In the genomic region with DNA sequence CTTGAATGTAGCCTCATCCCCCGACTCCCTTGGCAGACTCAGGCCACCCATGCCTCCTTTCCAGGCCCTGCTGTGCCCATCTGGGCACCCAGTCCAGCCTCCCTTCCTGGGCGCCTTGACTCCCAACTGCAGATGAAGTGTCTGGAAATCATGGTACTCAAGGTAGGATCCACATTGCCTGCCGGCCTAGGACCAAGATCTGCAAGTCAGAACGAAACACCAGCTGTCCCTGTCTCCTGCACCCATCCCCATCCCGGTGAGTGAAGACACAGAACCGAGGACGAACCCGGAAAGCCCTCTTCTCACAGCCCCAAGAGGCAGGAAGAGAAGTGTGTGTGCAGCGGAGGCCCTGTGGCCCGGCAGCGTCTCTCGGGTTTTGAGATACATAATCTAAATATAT, we compare ENCODE assay signal across 26 cellular contexts.
"Had no signal": no experiment of that assay in that cellular context is flagged by ENCODE, and none has a peak within 500 bp of the region (broad histone marks: within the 10 kb centered on the region; RNA-seq: fewer than 3 reads in every experiment).

No MANE protein-coding gene starts in this region.

- H3K9me3 Mint-ChIP-seq: natural killer cell; nephron; neural crest cell; stimulated activated effector memory CD8-positive, alpha-beta T cell treated with anti-CD3 and anti-CD28 coated beads, Interleukin-12 subunit alpha, Interleukin-12 subunit beta, amount 100 ng/mL, for 72 hours; stimulated activated naive CD8-positive, alpha-beta T cell treated with anti-CD3 and anti-CD28 coated beads, Interleukin-15, Interleukin-2, amounts not matched to agents 100 ng/mL and 50 ng/mL, for 24 hours had no signal

- H3K27ac ChIP-seq: pancreas, prostate gland, right lobe of liver, sigmoid colon, stomach, thoracic aorta, thyroid gland, tibial nerve, upper lobe of left lung had no signal

- H3K27me3 Mint-ChIP-seq: stimulated activated naive B cell treated with anti-CD40 and anti-IgM and Interleukin-4, amounts not matched to agents 10 μg/mL and 1 μg/mL and 100 μg/mL, for 72 hours; stimulated activated naive CD8-positive, alpha-beta T cell treated with anti-CD3 and anti-CD28 coated beads, Interleukin-15, Interleukin-2, amounts not matched to agents 100 ng/mL and 50 ng/mL, for 24 hours had no signal

- H3K4me1 Mint-ChIP-seq: naive thymus-derived CD4-positive, alpha-beta T cell; natural killer cell; neural crest cell; stimulated activated effector memory CD8-positive, alpha-beta T cell treated with anti-CD3 and anti-CD28 coated beads, Interleukin-12 subunit alpha, Interleukin-12 subunit beta, amount 100 ng/mL, for 72 hours; stimulated activated naive B cell treated with anti-CD40 and anti-IgM and Interleukin-4, amounts not matched to agents 10 μg/mL and 1 μg/mL and 100 μg/mL, for 72 hours had no signal

- H3K4me1 ChIP-seq: pancreas, prostate gland, right lobe of liver, sigmoid colon, stomach, thyroid gland, tibial nerve, upper lobe of left lung had no signal

- H3K36me3 Mint-ChIP-seq: naive thymus-derived CD4-positive, alpha-beta T cell; natural killer cell; stimulated activated effector memory CD8-positive, alpha-beta T cell treated with anti-CD3 and anti-CD28 coated beads, Interleukin-12 subunit alpha, Interleukin-12 subunit beta, amount 100 ng/mL, for 72 hours; stimulated activated naive B cell treated with anti-CD40 and anti-IgM and Interleukin-4, amounts not matched to agents 10 μg/mL and 1 μg/mL and 100 μg/mL, for 72 hours had no signal

- H3K9me3 ChIP-seq: pancreas, prostate gland, right lobe of liver, sigmoid colon, thoracic aorta, thyroid gland, tibial nerve, upper lobe of left lung had no signal

- H3K4me3 Mint-ChIP-seq: naive thymus-derived CD4-positive, alpha-beta T cell; natural killer cell; nephron; neural crest cell; stimulated activated effector memory CD8-positive, alpha-beta T cell treated with anti-CD3 and anti-CD28 coated beads, Interleukin-12 subunit alpha, Interleukin-12 subunit beta, amount 100 ng/mL, for 72 hours; stimulated activated naive B cell treated with anti-CD40 and anti-IgM and Interleukin-4, amounts not matched to agents 10 μg/mL and 1 μg/mL and 100 μg/mL, for 72 hours; stimulated activated naive CD8-positive, alpha-beta T cell treated with anti-CD3 and anti-CD28 coated beads, Interleukin-15, Interleukin-2, amounts not matched to agents 100 ng/mL and 50 ng/mL, for 24 hours had no signal

- H3K27me3 ChIP-seq: pancreas, right lobe of liver, sigmoid colon, thyroid gland, tibial nerve, upper lobe of left lung had no signal

- H3K27ac Mint-ChIP-seq: naive thymus-derived CD4-positive, alpha-beta T cell; natural killer cell; stimulated activated effector memory CD8-positive, alpha-beta T cell treated with anti-CD3 and anti-CD28 coated beads, Interleukin-12 subunit alpha, Interleukin-12 subunit beta, amount 100 ng/mL, for 72 hours; stimulated activated naive B cell treated with anti-CD40 and anti-IgM and Interleukin-4, amounts not matched to agents 10 μg/mL and 1 μg/mL and 100 μg/mL, for 72 hours; stimulated activated naive CD8-positive, alpha-beta T cell treated with anti-CD3 and anti-CD28 coated beads, Interleukin-15, Interleukin-2, amounts not matched to agents 100 ng/mL and 50 ng/mL, for 24 hours had no signal

- H3K4me3 ChIP-seq: pancreas, prostate gland, right lobe of liver, sigmoid colon, stomach, thoracic aorta, thyroid gland, tibial nerve, upper lobe of left lung had no signal

- ATAC-seq: naive thymus-derived CD4-positive, alpha-beta T cell; natural killer cell; pancreas; right cardiac atrium; right lobe of liver; stimulated activated effector memory CD8-positive, alpha-beta T cell treated with anti-CD3 and anti-CD28 coated beads, Interleukin-12 subunit alpha, Interleukin-12 subunit beta, amount 100 ng/mL, for 72 hours; stimulated activated naive B cell treated with anti-CD40 and anti-IgM and Interleukin-4, amounts not matched to agents 10 μg/mL and 1 μg/mL and 100 μg/mL, for 72 hours had no signal

- H3K36me3 ChIP-seq: pancreas, prostate gland, right lobe of liver, sigmoid colon, stomach, thoracic aorta, thyroid gland, tibial nerve, upper lobe of left lung had no signal

- DNase-seq: naive thymus-derived CD4-positive, alpha-beta T cell; natural killer cell; occipital lobe; pancreas; retina; right cardiac atrium; right lobe of liver; sigmoid colon; small intestine; stimulated activated CD4-positive, alpha-beta T cell treated with anti-CD3 and anti-CD28 coated beads, Interleukin-15, amount 100 ng/mL, for 24 hours; stimulated activated CD4-positive, alpha-beta T cell treated with anti-CD3 and anti-CD28 coated beads, Interleukin-2, amount 100 ng/mL, for 24 hours; stimulated activated CD4-positive, alpha-beta T cell treated with anti-CD3 and anti-CD28 coated beads, Interleukin-2, amount 100 ng/mL, for 48 hours; stimulated activated CD4-positive, alpha-beta T cell treated with anti-CD3 and anti-CD28 coated beads, Interleukin-4, amount 100 ng/mL, for 24 hours; stimulated activated naive B cell treated with anti-CD40 and anti-IgM and Interleukin-4, amounts not matched to agents 10 μg/mL and 1 μg/mL and 100 μg/mL, for 72 hours; stimulated activated naive CD4-positive, alpha-beta T cell treated with Interleukin-2 at 50 U/mL for 16 hours; stomach; thyroid gland; trophoblast cell had no signal
